In genomic region chr13:110246530-110246929, GRCh38 we compare ENCODE assay signal across 17 cellular contexts.
DNase-seq lines count a peak whose midpoint lies in the region; ATAC-seq, FAIRE-seq and TF ChIP-seq lines count a peak whose summit lies in the region.
"Had no signal": no experiment of that assay in that cellular context is flagged by ENCODE, and none has a peak within 500 bp of the region (broad histone marks: within the 10 kb centered on the region; RNA-seq: fewer than 3 reads in every experiment).

No MANE protein-coding gene starts in this region.

- no peak overlapping the region for H2BK12ac ChIP-seq in mesenchymal stem cell (ENCODE audit: low read length in 2 of 2)

- DNase-seq in H54 (ENCODE audit: insufficient read length, low spot score): no peak
- DNase-seq in body of pancreas: no peak
- DNase-seq in mesenchymal stem cell: no peak
- DNase-seq in stomach: no peak
- DNase-seq in stimulated activated CD4-positive, alpha-beta T cell treated with anti-CD3 and anti-CD28 coated beads, Interleukin-2, amount 100 ng/mL, for 48 hours: no peak
- no peak for DNase-seq in amniotic stem cell (lab: John Stamatoyannopoulos, UW)
- DNase-seq in NAMALWA (ENCODE audit: low spot score): no peak
- no peak for DNase-seq in SKM-1 treated with dmso at 0.1 percent for 144 hours (lab: John Stamatoyannopoulos, UW; ENCODE audit: unreplicated experiment)
- DNase-seq: activated CD4-positive, CD25-positive, alpha-beta regulatory T cell; activated CD8-positive, alpha-beta memory T cell treated with anti-CD3 and anti-CD28 coated beads, Interleukin-2, amount 50 U/mL, for 48 hours; activated naive CD4-positive, alpha-beta T cell treated with anti-CD3 and anti-CD28 coated beads, Interleukin-2, amount 10 ng/mL, durations not matched to agents 7 days and 5 days; DND-41; NCI-H187 treated with DMSO at 0.1 percent for 48 hours; NCI-H524 treated with DMSO at 0.1 percent for 48 hours; occipital lobe had no signal

- FAIRE-seq in H54 (lab: Jason Lieb, UNC): peak; percentile 6

- intact Hi-C loops in body of pancreas (cut with DNase I): no loop called here
- intact Hi-C loops in stomach (cut with DNase I; ENCODE audit: low total_unique reads): no loop called here

- H3K36me3 ChIP-seq in body of pancreas (replicated peaks in 1 of 2; ENCODE audit: insufficient read depth in 1 of 2, low read depth in 2 of 2) (no peaks in the 10 kb centered on the region), mesenchymal stem cell (ENCODE audit: control insufficient read depth in 1 of 2, insufficient read depth in 2 of 2, low read depth in 1 of 2, low read length in 2 of 2) (peaks cover 0 to 41% of the 10 kb centered on the region in 2 experiments), stomach (no peaks in the 10 kb centered on the region)

- no peak overlapping the region for H4K8ac ChIP-seq in mesenchymal stem cell (ENCODE audit: low read length)

- H3K27me3 ChIP-seq in body of pancreas: no peaks in the 10 kb centered on the region
- H3K27me3 ChIP-seq in mesenchymal stem cell (ENCODE audit: control insufficient read depth in 1 of 2, insufficient read depth in 1 of 2, low read length in 2 of 2): no peaks in the 10 kb centered on the region
- H3K27me3 ChIP-seq in stomach: peaks cover 0 to 3% (median 0%) of the 10 kb centered on the region in 3 donors

- H2BK5ac ChIP-seq in mesenchymal stem cell (ENCODE audit: low read depth, low read length, poor library complexity, severe bottlenecking): no peak overlapping the region

- H3K4me2 ChIP-seq in mesenchymal stem cell (ENCODE audit: low read length, poor library complexity, severe bottlenecking): no peak overlapping the region

- TF ChIP-seq POLR2A in H54 (IDR thresholded peaks at IDR 0.05; ENCODE audit: low read depth, low read length) (no peak), body of pancreas (IDR thresholded peaks at IDR 0.05) (no peak), stomach (IDR thresholded peaks at IDR 0.05) (no peak)

- H3K27ac ChIP-seq in body of pancreas (peak overlapping the region in 3 of 4 donors; percentile 28 to 81 (median 77)), mesenchymal stem cell (ENCODE audit: low read length, poor library complexity, severe bottlenecking) (peak overlapping the region; percentile 61), stomach (peak overlapping the region in 4 of 5 donors; percentile 68 to 87 (median 86))
- H3K27ac ChIP-seq: C4-2B, epithelial cell of prostate had no signal

- H3K9me3 ChIP-seq in body of pancreas: no peaks in the 10 kb centered on the region
- H3K9me3 ChIP-seq in mesenchymal stem cell (ENCODE audit: control insufficient read depth, low read length): no peaks in the 10 kb centered on the region
- no peaks in the 10 kb centered on the region for H3K9me3 ChIP-seq in stomach

- H2BK15ac ChIP-seq in mesenchymal stem cell (ENCODE audit: low read depth, poor library complexity, severe bottlenecking): no peak overlapping the region

- peaks cover 15% of the 10 kb centered on the region for H3K79me1 ChIP-seq in mesenchymal stem cell (replicated peaks; ENCODE audit: low read length, poor library complexity, severe bottlenecking)

- TF ChIP-seq EP300 in stomach (IDR thresholded peaks at IDR 0.05): no peak

- H2AFZ ChIP-seq in mesenchymal stem cell (ENCODE audit: low read depth, low read length): no peak overlapping the region

- peak overlapping the region; percentile 68 for H3K9ac ChIP-seq in mesenchymal stem cell (ENCODE audit: low read length)

- no peak overlapping the region for H4K91ac ChIP-seq in mesenchymal stem cell (ENCODE audit: low read length)

- no peak overlapping the region for H2BK120ac ChIP-seq in mesenchymal stem cell (ENCODE audit: low read depth, low read length)

- no peak overlapping the region for H3K4ac ChIP-seq in mesenchymal stem cell (ENCODE audit: low read depth in 1 of 2, low read length in 2 of 2)

- no peak for ATAC-seq in body of pancreas

- 59 to 87% methylated on average over 4 to 5 of the region's 5 CpGs for WGBS in body of pancreas, 2 donors
- 53% methylated on average over 4 of the region's 5 CpGs for WGBS in mesenchymal stem cell
- WGBS in stomach, 5 donors: 62 to 83% (median 69%) methylated on average over 4 to 5 of the region's 5 CpGs

- peaks cover 18% of the 10 kb centered on the region for H3K4me1 ChIP-seq in body of pancreas
- H3K4me1 ChIP-seq in mesenchymal stem cell (ENCODE audit: control insufficient read depth, insufficient read depth, low read depth, low read length): peaks cover 34% of the 10 kb centered on the region
- H3K4me1 ChIP-seq in stomach: peaks cover 0 to 71% (median 47%) of the 10 kb centered on the region in 4 donors

- TF ChIP-seq CTCF in body of pancreas (IDR thresholded peaks at IDR 0.05): no peak
- no peak for TF ChIP-seq CTCF in stomach (IDR thresholded peaks at IDR 0.05)

- H3K4me3 ChIP-seq in body of pancreas (no peak overlapping the region), mesenchymal stem cell (ENCODE audit: insufficient read depth in 1 of 2, low read depth in 1 of 2, low read length in 2 of 2) (no peak overlapping the region), stomach (no peak overlapping the region)

- peak overlapping the region; percentile 0 for H2AK5ac ChIP-seq in mesenchymal stem cell (ENCODE audit: low read length, severe bottlenecking)

- no peak overlapping the region for H3K23ac ChIP-seq in mesenchymal stem cell (ENCODE audit: low read length in 2 of 2)

- peak overlapping the region in 1 of 2 experiments; percentile 28 for H3K18ac ChIP-seq in mesenchymal stem cell (ENCODE audit: low read depth in 1 of 2, low read length in 2 of 2)

- no peak overlapping the region for H3K14ac ChIP-seq in mesenchymal stem cell (ENCODE audit: low read length in 2 of 2)
